In genomic region chr2:53969285-53970094, GRCh38 we compare ENCODE assay signal across 8 cellular contexts. TPM values are rescaled to one million over a fixed set of nuclear protein-coding genes. Genes with fewer than 3 reads are reported as not detected.
DNase-seq lines count a peak whose midpoint lies in the region; TF ChIP-seq lines count a peak whose summit lies in the region.

No MANE protein-coding gene starts in this region.

- H2BK120ac ChIP-seq in mesenchymal stem cell (ENCODE audit: low read depth, low read length) = no peak overlapping the region

- BruUV-seq in A673 (replicated peaks; lab: Mats Ljungman, UMichigan) = TSS peak; percentile 61

- DNase-seq in A673 (ENCODE audit: low spot score) = peak; percentile 54
- DNase-seq in GM10248 (ENCODE audit: extremely low spot score) = peak; percentile 34
- peak; percentile 77 for DNase-seq in SIG-M5 treated with dmso at 0.1 percent for 504 hours (lab: John Stamatoyannopoulos, UW; ENCODE audit: unreplicated experiment)
- peak; percentile 67 to 92 for DNase-seq in dermis microvascular lymphatic vessel endothelial cell (ENCODE audit: low read depth in 2 of 2)
- DNase-seq in mesenchymal stem cell = peak; percentile 86
- DNase-seq in type B pancreatic cell (ENCODE audit: extremely low spot score, unreplicated experiment) = no peak
- no peak for DNase-seq in OCI-M2 (lab: John Stamatoyannopoulos, UW; ENCODE audit: unreplicated experiment)

- no peak overlapping the region for H4K8ac ChIP-seq in mesenchymal stem cell (ENCODE audit: low read length)

- H3K4me3 Mint-ChIP-seq in type B pancreatic cell = peak overlapping the region; percentile 92

- H2AFZ ChIP-seq in mesenchymal stem cell (ENCODE audit: low read depth, low read length) = no peak overlapping the region

- H3K27me3 Mint-ChIP-seq in type B pancreatic cell = no peaks in the 10 kb centered on the region

- H3K18ac ChIP-seq in mesenchymal stem cell (ENCODE audit: low read depth in 1 of 2, low read length in 2 of 2) = no peak overlapping the region

- H3K27me3 ChIP-seq in A673 (replicated peaks; ENCODE audit: insufficient read depth, low read depth, low read length, poor library complexity) (no peaks in the 10 kb centered on the region), HUES64 (ENCODE audit: insufficient read depth, low read length) (no peaks in the 10 kb centered on the region), mesenchymal stem cell (ENCODE audit: control insufficient read depth in 1 of 2, insufficient read depth in 1 of 2, low read length in 2 of 2) (no peaks in the 10 kb centered on the region)

- intact Hi-C loops in A673 (cut with micrococcal nuclease; ENCODE audit: unreplicated experiment) = no loop called here

- H3K9me3 ChIP-seq in A673 (ENCODE audit: low read depth, low read length, poor library complexity, severe bottlenecking) (no peaks in the 10 kb centered on the region), HUES64 (ENCODE audit: insufficient read depth, low read depth, low read length) (no peaks in the 10 kb centered on the region), mesenchymal stem cell (ENCODE audit: control insufficient read depth, low read length) (no peaks in the 10 kb centered on the region)

- peak overlapping the region; percentile 87 for H3K4me2 ChIP-seq in mesenchymal stem cell (ENCODE audit: low read length, poor library complexity, severe bottlenecking)

- H3K14ac ChIP-seq in mesenchymal stem cell (ENCODE audit: low read length in 2 of 2) = no peak overlapping the region

- no peak overlapping the region for H3K4ac ChIP-seq in mesenchymal stem cell (ENCODE audit: low read depth in 1 of 2, low read length in 2 of 2)

- H3K9ac ChIP-seq in HUES64 (ENCODE audit: low read depth, low read length) (peak overlapping the region; percentile 85), mesenchymal stem cell (ENCODE audit: low read length) (peak overlapping the region; percentile 98)

- TF ChIP-seq CTCF in A673 (conservative IDR thresholded peaks at IDR 0.05; ENCODE audit: low read depth, low read length) (no peak), GM10248 (IDR thresholded peaks at IDR 0.05; ENCODE audit: control extremely low read depth, extremely low read depth, low read depth, missing control alignments) (no peak), type B pancreatic cell (conservative IDR thresholded peaks at IDR 0.05) (no peak)

- peaks cover 29% of the 10 kb centered on the region for H3K4me1 Mint-ChIP-seq in type B pancreatic cell (ENCODE audit: unreplicated experiment)

- no peak overlapping the region for H2AK5ac ChIP-seq in mesenchymal stem cell (ENCODE audit: low read length, severe bottlenecking)

- H3K27ac ChIP-seq in A673 (ENCODE audit: low read depth, low read length, poor library complexity, severe bottlenecking) (peak overlapping the region; percentile 86), HUES64 (ENCODE audit: low read depth, low read length) (peak overlapping the region; percentile 89; the same call in 1 of the 2 replicates), mesenchymal stem cell (ENCODE audit: low read length, poor library complexity, severe bottlenecking) (peak overlapping the region; percentile 81)

- no peak overlapping the region for H2BK12ac ChIP-seq in mesenchymal stem cell (ENCODE audit: low read length in 2 of 2)

- CTCF ChIA-PET in A673 (lab: Charles Lee) (no interaction called here), GM10248 (lab: Yijun Ruan, JAX) (interaction anchor here (0.8 to 2.4 kb wide), 8 partner anchors 8 to 137 kb away, joined by 3 to 8 read pairs (median 4); no protein-coding TSS in a partner anchor)

- H3K36me3 ChIP-seq in A673 (ENCODE audit: insufficient read depth, low read length, poor library complexity, severe bottlenecking) = peaks cover 1% of the 10 kb centered on the region
- H3K36me3 ChIP-seq in HUES64 (ENCODE audit: insufficient read depth, low read length) = peaks cover under 1% of the 10 kb centered on the region
- peaks cover 0 to 6% of the 10 kb centered on the region in 2 experiments for H3K36me3 ChIP-seq in mesenchymal stem cell (ENCODE audit: control insufficient read depth in 1 of 2, insufficient read depth in 2 of 2, low read depth in 1 of 2, low read length in 2 of 2)

- POLR2A ChIA-PET in A673 (lab: Charles Lee; ENCODE audit: low non-redundant PET) = interaction anchor here (0.5 kb wide), 1 partner anchor 38 kb away, joined by 4 read pairs; no protein-coding TSS in a partner anchor
- POLR2A ChIA-PET in GM10248 (lab: Yijun Ruan, JAX) = interaction anchor here (0.6 to 1.8 kb wide), 5 partner anchors 11 to 667 kb away, joined by 3 to 6 read pairs (median 4); no protein-coding TSS in a partner anchor

- peaks cover 24% of the 10 kb centered on the region for H3K36me3 Mint-ChIP-seq in type B pancreatic cell

- H3K79me1 ChIP-seq in mesenchymal stem cell (replicated peaks; ENCODE audit: low read length, poor library complexity, severe bottlenecking) = peaks cover 3% of the 10 kb centered on the region

- H3K23ac ChIP-seq in mesenchymal stem cell (ENCODE audit: low read length in 2 of 2) = no peak overlapping the region

- 7% methylated on average over 10 of the region's 12 CpGs for WGBS in HUES64
- 2% methylated on average over 9 of the region's 12 CpGs for WGBS in mesenchymal stem cell

- H3K4me1 ChIP-seq in A673 (ENCODE audit: insufficient read depth, low read length, poor library complexity, severe bottlenecking) = peaks cover 22% of the 10 kb centered on the region
- peaks cover 28% of the 10 kb centered on the region for H3K4me1 ChIP-seq in HUES64 (ENCODE audit: insufficient read depth, low read length)
- H3K4me1 ChIP-seq in mesenchymal stem cell (ENCODE audit: control insufficient read depth, insufficient read depth, low read depth, low read length) = peaks cover 3% of the 10 kb centered on the region

- no peaks in the 10 kb centered on the region for H3K9me3 Mint-ChIP-seq in type B pancreatic cell

- H2BK15ac ChIP-seq in mesenchymal stem cell (ENCODE audit: low read depth, poor library complexity, severe bottlenecking) = no peak overlapping the region

- no peak overlapping the region for H4K91ac ChIP-seq in mesenchymal stem cell (ENCODE audit: low read length)

- no peak overlapping the region for H2BK5ac ChIP-seq in mesenchymal stem cell (ENCODE audit: low read depth, low read length, poor library complexity, severe bottlenecking)

- H3K4me3 ChIP-seq in A673 (ENCODE audit: low read depth, low read length, poor library complexity, severe bottlenecking) (peak overlapping the region; percentile 98), HUES64 (ENCODE audit: low read length) (peak overlapping the region; percentile 90), mesenchymal stem cell (ENCODE audit: insufficient read depth in 1 of 2, low read depth in 1 of 2, low read length in 2 of 2) (peak overlapping the region; percentile 96 to 99)

- H3K27ac Mint-ChIP-seq in type B pancreatic cell = peak overlapping the region; percentile 88

RNA-seq across cellular contexts. Expression of gene PSME4, which starts 1.3 kb away (rescaled TPM):
- total RNA-seq in A673 (2021) = 91.0 and 97.6 TPM in 2 replicates
- polyA plus RNA-seq in HUES64 (2013, experiment 1 of 2) = 47.8 TPM
- 47.0 TPM for polyA plus RNA-seq in HUES64 (2013, experiment 2 of 2)
- total RNA-seq in dermis microvascular lymphatic vessel endothelial cell = 35.2 and 40.8 TPM in 2 replicates
- polyA plus RNA-seq in mesenchymal stem cell (2013, experiment 1 of 2) = 27.0 TPM
- 26.9 TPM for polyA plus RNA-seq in mesenchymal stem cell (2013, experiment 2 of 2)
- 59.0 and 65.6 TPM in 2 replicates for total RNA-seq in type B pancreatic cell (ENCODE audit: low replicate concordance)

Comparison
In these comparisons a context has a peak if more than half of its experiments do, and no peak if none do; other contexts are left out.
1. DNase-seq: peak in A673 (single experiment), GM10248 (single experiment), SIG-M5 treated with dmso at 0.1 percent for 504 hours (single experiment), dermis microvascular lymphatic vessel endothelial cell (2 of 2) and mesenchymal stem cell (single experiment); none in type B pancreatic cell (single experiment) and OCI-M2 (single experiment).
2. Peak in every context shown above with its lines, with median percentiles within 50 percentile points of each other: H3K27ac ChIP-seq and H3K4me3 ChIP-seq.